ENCODE assay signal across 39 cellular contexts in genomic region chr10:56508562-56508961, GRCh38.
"Had no signal": no experiment of that assay in that cellular context is flagged by ENCODE, and none has a peak within 500 bp of the region (broad histone marks: within the 10 kb centered on the region; RNA-seq: fewer than 3 reads in every experiment).

No MANE protein-coding gene starts in this region.

- DNase-seq: activated B cell treated with CpG ODN at 0.5 μM for 24 hours; activated CD4-positive, alpha-beta memory T cell treated with anti-CD3 and anti-CD28 coated beads for 36 hours; activated CD4-positive, alpha-beta T cell treated with anti-CD3 and anti-CD28 coated beads for 4 hours; activated CD4-positive, alpha-beta T cell treated with anti-CD3 and anti-CD28 coated beads, Interleukin-2, amount 10 ng/mL, durations not matched to agents 24 days and 14 days; activated CD4-positive, alpha-beta T cell treated with anti-CD3 and anti-CD28 coated beads, Interleukin-2, amount 50 U/mL, for 1 hour; activated CD4-positive, alpha-beta T cell treated with anti-CD3 and anti-CD28 coated beads, Interleukin-2, amount 50 U/mL, for 4 hours; activated CD4-positive, CD25-positive, alpha-beta regulatory T cell treated with anti-CD3 and anti-CD28 coated beads, Interleukin-2, amount 50 U/mL, for 72 hours; activated CD8-positive, alpha-beta memory T cell treated with anti-CD3 and anti-CD28 coated beads, Interleukin-2, amount 50 U/mL, for 4 hours; activated CD8-positive, alpha-beta T cell treated with anti-CD3 and anti-CD28 coated beads for 36 hours; activated effector memory CD4-positive, alpha-beta T cell treated with anti-CD3 and anti-CD28 coated beads, Interleukin-2, amount 50 U/mL, for 16 hours; activated gamma-delta T cell treated with Interleukin-2 at 50 U/mL for 16 hours; activated naive CD4-positive, alpha-beta T cell; activated naive CD4-positive, alpha-beta T cell treated with anti-CD3 and anti-CD28 coated beads for 36 hours; activated naive CD4-positive, alpha-beta T cell treated with anti-CD3 and anti-CD28 coated beads, Interleukin-2, amount 50 U/mL, for 16 hours; activated naive CD8-positive, alpha-beta T cell treated with anti-CD3 and anti-CD28 coated beads for 36 hours; activated T-cell treated with anti-CD3 and anti-CD28 coated beads for 4 hours; activated T-cell treated with anti-CD3 and anti-CD28 coated beads, Interleukin-2, amount 50 U/mL, for 1 hour; activated T-cell treated with anti-CD3 and anti-CD28 coated beads, Interleukin-2, amount 50 U/mL, for 4 hours; activated T-cell treated with anti-CD3 and anti-CD28 coated beads, Interleukin-2, amount 50 U/mL, for 72 hours; adrenal gland; amniotic stem cell; aorta; body of pancreas; brain microvascular endothelial cell; caudate nucleus; cerebellar nuclear complex; T-cell; T-helper 2 cell; T-helper 9 cell had no signal

- H3K4me1 Mint-ChIP-seq: activated B cell treated with CpG ODN at 0.5 μM for 24 hours; activated CD4-positive, alpha-beta T cell treated with anti-CD3 and anti-CD28 coated beads, Interleukin-2, amount 10 ng/mL, durations not matched to agents 24 days and 14 days; activated naive CD8-positive, alpha-beta T cell treated with anti-CD3 and anti-CD28 coated beads for 36 hours; activated T-helper 17 cell treated with anti-CD3 and anti-CD28 coated beads, Interleukin-2, amount 50 U/mL, for 72 hours; central memory CD8-positive, alpha-beta T cell; T-cell had no signal

- ATAC-seq: activated CD8-positive, alpha-beta T cell treated with anti-CD3 and anti-CD28 coated beads for 36 hours; activated naive CD4-positive, alpha-beta T cell treated with anti-CD3 and anti-CD28 coated beads, Interleukin-2, amount 50 U/mL, for 72 hours; activated T-cell treated with anti-CD3 and anti-CD28 coated beads, Interleukin-2, amount 50 U/mL, for 4 hours; activated T-cell treated with anti-CD3 and anti-CD28 coated beads, Interleukin-2, amount 50 U/mL, for 72 hours; activated T-helper 17 cell treated with anti-CD3 and anti-CD28 coated beads, Interleukin-2, amount 50 U/mL, for 72 hours; body of pancreas; T-cell had no signal

- H3K36me3 Mint-ChIP-seq: activated CD4-positive, alpha-beta memory T cell treated with anti-CD3 and anti-CD28 coated beads for 36 hours; activated naive CD4-positive, alpha-beta T cell treated with anti-CD3 and anti-CD28 coated beads, Interleukin-2, amount 50 U/mL, for 72 hours; activated naive CD8-positive, alpha-beta T cell treated with anti-CD3 and anti-CD28 coated beads for 36 hours; T-cell had no signal

- H3K9me3 Mint-ChIP-seq: activated CD4-positive, alpha-beta T cell treated with anti-CD3 and anti-CD28 coated beads, Interleukin-2, amount 10 ng/mL, durations not matched to agents 24 days and 14 days; activated naive CD4-positive, alpha-beta T cell treated with anti-CD3 and anti-CD28 coated beads for 36 hours; activated naive CD8-positive, alpha-beta T cell treated with anti-CD3 and anti-CD28 coated beads for 36 hours; activated T-cell treated with anti-CD3 and anti-CD28 coated beads, Interleukin-2, amount 50 U/mL, for 4 hours; activated T-helper 17 cell treated with anti-CD3 and anti-CD28 coated beads, Interleukin-2, amount 50 U/mL, for 72 hours; central memory CD8-positive, alpha-beta T cell; T-helper 1 cell treated with Interleukin-12 subunit alpha and Interleukin-12 subunit beta and Interleukin-4 antibody, amounts not matched to agents 30 μg/mL and 1 μg/mL, for 36 hours had no signal

- H3K4me1 ChIP-seq: adrenal gland, body of pancreas, breast epithelium had no signal

- H3K27me3 ChIP-seq: adrenal gland, body of pancreas, brain microvascular endothelial cell, breast epithelium had no signal

- H3K4me3 Mint-ChIP-seq: activated B cell treated with CpG ODN at 0.5 μM for 24 hours; activated CD4-positive, alpha-beta memory T cell treated with anti-CD3 and anti-CD28 coated beads for 36 hours; activated CD4-positive, alpha-beta T cell treated with anti-CD3 and anti-CD28 coated beads, Interleukin-2, amount 10 ng/mL, durations not matched to agents 24 days and 14 days; activated CD8-positive, alpha-beta T cell treated with anti-CD3 and anti-CD28 coated beads for 36 hours; activated naive CD4-positive, alpha-beta T cell treated with anti-CD3 and anti-CD28 coated beads for 36 hours; activated naive CD8-positive, alpha-beta T cell treated with anti-CD3 and anti-CD28 coated beads for 36 hours; activated T-cell treated with anti-CD3 and anti-CD28 coated beads, Interleukin-2, amount 50 U/mL, for 4 hours; activated T-cell treated with anti-CD3 and anti-CD28 coated beads, Interleukin-2, amount 50 U/mL, for 72 hours; activated T-helper 1 cell treated with anti-CD3 and anti-CD28 coated beads, Interleukin-12 subunit alpha, Interleukin-12 subunit beta, Interleukin-2, Interleukin-4 antibody, amounts not matched to agents 30 ng/mL and 10 ng/mL and 1 ng/mL, durations not matched to agents 14 hours and 24 hours and 36 hours; activated T-helper 17 cell treated with anti-CD3 and anti-CD28 coated beads, Interleukin-2, amount 50 U/mL, for 72 hours; central memory CD8-positive, alpha-beta T cell; T-cell; T-helper 1 cell treated with Interleukin-12 subunit alpha and Interleukin-12 subunit beta and Interleukin-4 antibody, amounts not matched to agents 30 μg/mL and 1 μg/mL, for 36 hours; T-helper 2 cell treated with Interferon-gamma antibody and Interleukin-4, amounts not matched to agents 5 μg/mL and 100 μg/mL, for 36 hours had no signal

- H3K27ac ChIP-seq: adrenal gland, body of pancreas, brain microvascular endothelial cell, breast epithelium, VCaP had no signal

- H3K36me3 ChIP-seq: adrenal gland, brain microvascular endothelial cell, breast epithelium had no signal

- FAIRE-seq: astrocyte, TTC549 had no signal

- H3K27ac Mint-ChIP-seq: activated B cell treated with CpG ODN at 0.5 μM for 24 hours; activated CD4-positive, alpha-beta memory T cell treated with anti-CD3 and anti-CD28 coated beads for 36 hours; activated CD4-positive, alpha-beta T cell treated with anti-CD3 and anti-CD28 coated beads, Interleukin-2, amount 10 ng/mL, durations not matched to agents 24 days and 14 days; activated CD8-positive, alpha-beta T cell treated with anti-CD3 and anti-CD28 coated beads for 36 hours; activated naive CD4-positive, alpha-beta T cell treated with anti-CD3 and anti-CD28 coated beads for 36 hours; activated naive CD4-positive, alpha-beta T cell treated with anti-CD3 and anti-CD28 coated beads, Interleukin-2, amount 50 U/mL, for 72 hours; activated naive CD8-positive, alpha-beta T cell treated with anti-CD3 and anti-CD28 coated beads for 36 hours; activated T-cell treated with anti-CD3 and anti-CD28 coated beads, Interleukin-2, amount 50 U/mL, for 72 hours; activated T-helper 1 cell treated with anti-CD3 and anti-CD28 coated beads, Interleukin-12 subunit alpha, Interleukin-12 subunit beta, Interleukin-2, Interleukin-4 antibody, amounts not matched to agents 30 ng/mL and 10 ng/mL and 1 ng/mL, durations not matched to agents 14 hours and 24 hours and 36 hours; activated T-helper 17 cell treated with anti-CD3 and anti-CD28 coated beads, Interleukin-2, amount 50 U/mL, for 72 hours; T-cell; T-helper 1 cell treated with Interleukin-12 subunit alpha and Interleukin-12 subunit beta and Interleukin-4 antibody, amounts not matched to agents 30 μg/mL and 1 μg/mL, for 36 hours; T-helper 2 cell treated with Interferon-gamma antibody and Interleukin-4, amounts not matched to agents 5 μg/mL and 100 μg/mL, for 36 hours had no signal

- H3K4me3 ChIP-seq: adrenal gland, body of pancreas, breast epithelium had no signal

- H3K9me3 ChIP-seq: adrenal gland, body of pancreas, breast epithelium had no signal
